ENCODE assay signal across 8 cellular contexts in genomic region chr13:75481176-75482069, GRCh38. TPM values are rescaled to one million over a fixed set of nuclear protein-coding genes. Genes with fewer than 3 reads are reported as not detected.
DNase-seq lines count a peak whose midpoint lies in the region; ATAC-seq, FAIRE-seq and TF ChIP-seq lines count a peak whose summit lies in the region.

No MANE protein-coding gene starts in this region.

- peaks cover 4% of the 10 kb centered on the region for H3K4me1 Mint-ChIP-seq in glutamatergic neuron (ENCODE audit: low read depth, unreplicated experiment)

- H3K27ac ChIP-seq in A549 (peak overlapping the region; percentile 74 to 92), ovary (peak overlapping the region; percentile 78 to 89)

- H3K4me2 ChIP-seq in A549: peak overlapping the region; percentile 84

- WGBS in A549 (ENCODE audit: missing lambda C conversion rate): 0% methylated on average over 7 of the region's 100 CpGs
- 0 to 1% (median 1%) methylated on average over 73 to 100 of the region's 100 CpGs for WGBS in ovary, 3 donors

- H3K9me3 ChIP-seq in A549 (no peaks in the 10 kb centered on the region), ovary (no peaks in the 10 kb centered on the region)

- TF ChIP-seq CTCF in A549 (IDR thresholded peaks at IDR 0.05): no peak
- no peak for TF ChIP-seq CTCF in glutamatergic neuron (IDR thresholded peaks at IDR 0.05; ENCODE audit: partially characterized antibody, unreplicated experiment)
- no peak for TF ChIP-seq CTCF in ovary (IDR thresholded peaks at IDR 0.05)

- H3K4me3 ChIP-seq in A549 (peak overlapping the region; percentile 92), ovary (peak overlapping the region; percentile 63)

- ATAC-seq in A549: peak; percentile 71 to 72
- ATAC-seq in GM18498 (IDR thresholded peaks at IDR 0.05; ENCODE audit: unreplicated experiment): peak; percentile 32
- ATAC-seq in HG02884 (IDR thresholded peaks at IDR 0.05; ENCODE audit: unreplicated experiment): peak; percentile 20

- POLR2A ChIA-PET in A549 (lab: Yijun Ruan, JAX): interaction anchor here (0.7 to 1.1 kb wide), 4 partner anchors 56 to 68 kb away, joined by 3 to 4 read pairs (median 4); partner anchors contain the start of genes COMMD6 and UCHL3

- H3K36me3 Mint-ChIP-seq in glutamatergic neuron (ENCODE audit: unreplicated experiment): no peaks in the 10 kb centered on the region

- no peak overlapping the region for H3K27ac Mint-ChIP-seq in glutamatergic neuron (ENCODE audit: unreplicated experiment)

- peaks cover 3% of the 10 kb centered on the region for H3K9me3 Mint-ChIP-seq in glutamatergic neuron (ENCODE audit: unreplicated experiment)

- peaks cover 7% of the 10 kb centered on the region for H3K27me3 Mint-ChIP-seq in glutamatergic neuron (ENCODE audit: unreplicated experiment)

- intact Hi-C loops in ovary (cut with DNase I): loop anchor here (2.0 to 10.0 kb wide), 6 partner anchors 47 to 187 kb away; partner anchors contain the start of gene UCHL3 (in 3 of the 4)

- no peak; the same call in 1 of the 2 replicates for TF ChIP-seq POLR2A in A549 (IDR thresholded peaks at IDR 0.05; ENCODE audit: low read length)
- TF ChIP-seq POLR2A in ovary (IDR thresholded peaks at IDR 0.05): no peak

- FAIRE-seq in A549 (lab: Jason Lieb, UNC): no peak

- H3K4me3 Mint-ChIP-seq in glutamatergic neuron (ENCODE audit: unreplicated experiment): peak overlapping the region; percentile 96

- CTCF ChIA-PET in A549 (lab: Yijun Ruan, JAX): interaction anchor here (0.6 to 6.7 kb wide), 22 partner anchors 9 to 1647 kb away, joined by 3 to 47 read pairs (median 4); partner anchors contain the start of gene UCHL3

- no peak for TF ChIP-seq RAD21 in A549 (conservative IDR thresholded peaks at IDR 0.05 in 1 of 2, IDR thresholded peaks at IDR 0.05 in 1 of 2)

- TF ChIP-seq EP300 in A549 (IDR thresholded peaks at IDR 0.05) (no peak), ovary (IDR thresholded peaks at IDR 0.05) (no peak)

- DNase-seq in A549 (ENCODE audit: low read depth in 1 of 2, low spot score in 1 of 2) (peak; percentile 8 to 21), NCI-H2227 treated with DMSO at 0.1 percent for 48 hours (lab: John Stamatoyannopoulos, UW) (peak; percentile 25), glutamatergic neuron (peak; percentile 60), ovary (peak; percentile 42 to 72 (median 63)), NCI-H128 (lab: John Stamatoyannopoulos, UW; ENCODE audit: unreplicated experiment) (no peak)
- peak; percentile 1 for DNase-seq in activated T-helper 9 cell treated with anti-CD3 and anti-CD28 coated beads, Interleukin-2, amount 50 U/mL, for 16 hours (ENCODE audit: low read depth)

- H3K36me3 ChIP-seq in ovary: no peaks in the 10 kb centered on the region

- peaks cover 35% of the 10 kb centered on the region for H3K4me1 ChIP-seq in A549
- H3K4me1 ChIP-seq in ovary (ENCODE audit: insufficient read depth): peaks cover 11% of the 10 kb centered on the region

- H3K27me3 ChIP-seq in ovary: no peaks in the 10 kb centered on the region

TF ChIP-seq in A549, 52 proteins besides CTCF, POLR2A, EP300 and RAD21:
- TF ChIP-seq FOXS1 (CRISPR knock-in tag; IDR thresholded peaks at IDR 0.05) (no peak), BCL3 (IDR thresholded peaks at IDR 0.05) (0 out of 3 replicates have a peak, but pooled peaks have one; percentile 29), CHD2 (IDR thresholded peaks at IDR 0.05; ENCODE audit: low read length, partially characterized antibody) (no peak), JUNB (IDR thresholded peaks at IDR 0.05) (no peak), ESRRA (IDR thresholded peaks at IDR 0.05; ENCODE audit: borderline replicate concordance, low read length) (no peak), NR3C1 (IDR thresholded peaks at IDR 0.05) (no peak), ZNF302 (CRISPR knock-in tag; IDR thresholded peaks at IDR 0.05) (no peak), MYC (IDR thresholded peaks at IDR 0.05; ENCODE audit: borderline replicate concordance, low read length) (no peak), SMC3 (IDR thresholded peaks at IDR 0.05) (no peak), E2F6 (IDR thresholded peaks at IDR 0.05; ENCODE audit: borderline replicate concordance, low read depth) (0 out of 2 replicates have a peak, but pooled peaks have one; percentile 38), REST (IDR thresholded peaks at IDR 0.05) (no peak), CEBPB (IDR thresholded peaks at IDR 0.05) (no peak)

RNA-seq across cellular contexts. Expression of gene TBC1D4, which starts 0.5 kb away (rescaled TPM):
- polyA plus RNA-seq in A549 (2011; rRNA removed): 12.5 and 17.6 TPM in 2 replicates
- 7.5 and 8.1 TPM in 2 replicates for polyA plus RNA-seq in A549 (2012; cell fraction: cytosol; rRNA removed)
- 4.2 and 5.7 TPM in 2 replicates for polyA plus RNA-seq in A549 (2012; cell fraction: nucleus; rRNA removed)
- 9.5 to 11.7 TPM (median 10.6 TPM) in 3 replicates for polyA plus RNA-seq in A549 (2017; fragmentation: RNase III; extraction: RNeasy Plus Mini Kit Qiagen cat#74134 plus additional on column Dnase treatment)
- polyA minus RNA-seq in A549 (2011; rRNA and poly(A)+ RNA removed): 28.7 and 39.4 TPM in 2 replicates
- total RNA-seq in glutamatergic neuron (ENCODE audit: unreplicated experiment): 4.8 TPM
- 10 to 100 TPM; 37.4 to 91.3 (median 53.5) TPM for total RNA-seq in ovary
- polyA plus RNA-seq in ovary: 10 to 100 TPM; 26.2 to 29.7 TPM

RNA-seq across cellular contexts. Expression of gene COMMD6, which starts 56.2 kb away (rescaled TPM):
- 206 and 227 TPM in 2 replicates for polyA plus RNA-seq in A549 (2011; rRNA removed)
- 43.6 and 53.6 TPM in 2 replicates for polyA plus RNA-seq in A549 (2012; cell fraction: cytosol; rRNA removed)
- 11.2 and 15.5 TPM in 2 replicates for polyA plus RNA-seq in A549 (2012; cell fraction: nucleus; rRNA removed)
- 215 to 245 TPM (median 225 TPM) in 3 replicates for polyA plus RNA-seq in A549 (2017; fragmentation: RNase III; extraction: RNeasy Plus Mini Kit Qiagen cat#74134 plus additional on column Dnase treatment)
- polyA minus RNA-seq in A549 (2011; rRNA and poly(A)+ RNA removed): 22.0 and 49.0 TPM in 2 replicates
- 109 TPM for total RNA-seq in glutamatergic neuron (ENCODE audit: unreplicated experiment)
- 100 to 1,000 TPM; 240 to 366 (median 296) TPM for total RNA-seq in ovary
- 100 to 1,000 TPM; 341 to 373 TPM for polyA plus RNA-seq in ovary

Comparison
In these comparisons a context has a peak if more than half of its experiments do, and no peak if none do; other contexts are left out.
1. ATAC-seq: peak in every context shown above with its lines; median percentile 72 in A549; 32 in GM18498; 20 in HG02884.